In the genomic region with DNA sequence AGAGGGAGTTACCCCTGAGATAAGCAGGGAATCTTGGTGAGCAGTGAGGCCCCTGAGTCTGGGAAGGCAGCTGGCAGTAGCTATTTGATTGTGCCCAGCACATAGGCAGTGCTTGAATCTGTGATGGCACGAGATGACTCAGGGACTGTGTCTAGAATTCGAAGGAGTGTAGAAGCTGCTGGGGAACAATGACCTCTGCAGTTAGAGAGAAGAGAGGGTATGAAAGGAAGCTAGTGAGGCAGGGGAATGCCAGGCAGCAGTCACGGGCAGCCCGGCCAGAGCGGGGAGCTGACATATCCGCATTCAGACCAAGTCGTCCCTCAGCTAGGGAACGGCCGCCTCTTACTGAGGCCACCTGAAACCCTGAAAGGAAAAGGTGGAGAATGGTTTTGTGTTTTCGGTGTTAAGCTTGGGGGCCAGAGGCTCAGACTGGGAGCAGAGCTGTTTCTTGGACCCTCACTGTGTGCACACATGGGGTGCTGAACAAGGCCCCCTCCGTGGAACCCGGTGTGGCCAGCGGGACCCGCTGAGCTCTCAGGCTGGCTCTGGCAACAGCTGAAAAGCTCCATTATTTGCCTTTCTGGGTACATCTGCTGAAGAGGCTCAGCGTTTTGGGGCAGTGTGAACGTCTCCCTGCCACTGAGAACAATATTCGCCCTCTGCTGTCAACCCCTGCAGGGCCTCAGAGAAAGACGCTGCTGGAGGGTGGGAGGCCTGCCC, we compare ENCODE assay signal across 24 cellular contexts. TPM values are rescaled to one million over a fixed set of nuclear protein-coding genes. Genes with fewer than 3 reads are reported as not detected.
DNase-seq lines count a peak whose midpoint lies in the region; ATAC-seq, FAIRE-seq and TF ChIP-seq lines count a peak whose summit lies in the region.
"Had no signal": no experiment of that assay in that cellular context is flagged by ENCODE, and none has a peak within 500 bp of the region (broad histone marks: within the 10 kb centered on the region; RNA-seq: fewer than 3 reads in every experiment).

No MANE protein-coding gene starts in this region.

- H3K4me1 Mint-ChIP-seq in Calu3 (ENCODE audit: low read depth, unreplicated experiment) (peaks cover 15% of the 10 kb centered on the region), WTC11 (peaks cover 5% of the 10 kb centered on the region; the same call in 1 of the 2 replicates)
- H3K4me1 Mint-ChIP-seq: activated naive CD8-positive, alpha-beta T cell treated with anti-CD3 and anti-CD28 coated beads, Interleukin-2, amount 10 ng/mL, durations not matched to agents 7 days and 5 days; memory B cell had no signal

- H3K27ac ChIP-seq in GM12878 (ENCODE audit: control insufficient read depth, insufficient read depth) = no peak overlapping the region
- H3K27ac ChIP-seq: PC-9, SK-N-MC, thoracic aorta had no signal

- H3K4me3 ChIP-seq in GM12878 = no peak overlapping the region
- H3K4me3 ChIP-seq: PC-9, SK-N-MC, thoracic aorta had no signal

- H3K79me2 ChIP-seq in GM12878 (ENCODE audit: control insufficient read depth, insufficient read depth, low read length) = no peaks in the 10 kb centered on the region

- H3K27ac Mint-ChIP-seq in Calu3 (ENCODE audit: unreplicated experiment) (peak overlapping the region; percentile 50), WTC11 (no peak overlapping the region)
- H3K27ac Mint-ChIP-seq: activated B cell treated with CpG ODN at 0.5 μM for 24 hours; activated naive CD8-positive, alpha-beta T cell treated with anti-CD3 and anti-CD28 coated beads, Interleukin-2, amount 10 ng/mL, durations not matched to agents 7 days and 5 days; CD4-positive, alpha-beta T cell; HFFc6; memory B cell; natural killer cell; T-helper 2 cell treated with Interferon-gamma antibody and Interleukin-4, amounts not matched to agents 5 μg/mL and 100 μg/mL, for 36 hours had no signal

- H3K9me3 Mint-ChIP-seq in Calu3 (ENCODE audit: low read depth, unreplicated experiment) = no peaks in the 10 kb centered on the region
- H3K9me3 Mint-ChIP-seq in WTC11 = peaks cover 3% of the 10 kb centered on the region; the same call in 1 of the 2 replicates
- H3K9me3 Mint-ChIP-seq: activated B cell treated with CpG ODN at 0.5 μM for 24 hours; activated naive CD8-positive, alpha-beta T cell treated with anti-CD3 and anti-CD28 coated beads, Interleukin-2, amount 10 ng/mL, durations not matched to agents 7 days and 5 days; CD4-positive, alpha-beta T cell; HFFc6; memory B cell; natural killer cell; T-helper 2 cell treated with Interferon-gamma antibody and Interleukin-4, amounts not matched to agents 5 μg/mL and 100 μg/mL, for 36 hours had no signal

- intact Hi-C loops in Calu3 (cut with micrococcal nuclease; ENCODE audit: unreplicated experiment) (no loop called here), GM12878 (cut with micrococcal nuclease; ENCODE audit: unreplicated experiment) (no loop called here)

- no peak for TF ChIP-seq RAD21 in GM12878 (IDR thresholded peaks at IDR 0.05; ENCODE audit: insufficient read depth, low read depth, low read length)

- H4K20me1 ChIP-seq in GM12878 (ENCODE audit: control insufficient read depth, insufficient read depth) = no peaks in the 10 kb centered on the region

- POLR2A ChIA-PET in GM12878 (lab: Charles Lee) (no interaction called here), WTC11 (lab: Charles Lee) (no interaction called here)

- BruUV-seq in Calu3 (replicated peaks; lab: Mats Ljungman, UMichigan) = no TSS peak
- no TSS peak for BruUV-seq in GM12878 (replicated peaks; lab: Mats Ljungman, UMichigan)

- no peak overlapping the region for H2AFZ ChIP-seq in GM12878 (ENCODE audit: control insufficient read depth, low read depth, low read length)
- H2AFZ ChIP-seq: PC-9 had no signal

- 54% methylated on average over 18 of the region's 18 CpGs for WGBS in GM12878 (ENCODE audit: insufficient coverage, insufficient replicate concordance, low lambda C conversion rate, missing lambda C conversion rate)

- no peak for TF ChIP-seq POLR2A in GM12878 (IDR thresholded peaks at IDR 0.05; ENCODE audit: low read depth, low read length)

- in situ Hi-C loops in GM12878 (cut with MboI) = loop anchor here (5.0 kb wide), 1 partner anchor 67 kb away; no protein-coding TSS in a partner anchor

- no peak overlapping the region for H3K9ac ChIP-seq in GM12878 (ENCODE audit: control insufficient read depth, insufficient read depth, low read length)

- peaks cover 14% of the 10 kb centered on the region for H3K27me3 Mint-ChIP-seq in Calu3 (ENCODE audit: unreplicated experiment)
- no peaks in the 10 kb centered on the region for H3K27me3 Mint-ChIP-seq in WTC11 (ENCODE audit: low read depth)

- peaks cover 0 to 1% of the 10 kb centered on the region in 2 experiments; a peak in 2 of 4 replicates for H3K27me3 ChIP-seq in GM12878 (replicated peaks in 1 of 2; ENCODE audit: control insufficient read depth in 2 of 2, insufficient read depth in 2 of 2, low read length in 1 of 2)

- H3K9me3 ChIP-seq in GM12878 (replicated peaks; ENCODE audit: control insufficient read depth, insufficient read depth, low read length) = no peaks in the 10 kb centered on the region
- H3K9me3 ChIP-seq: thoracic aorta had no signal

- no peaks in the 10 kb centered on the region for H3K36me3 ChIP-seq in GM12878 (ENCODE audit: control insufficient read depth in 2 of 2, insufficient read depth in 2 of 2, low read length in 1 of 2)
- H3K36me3 ChIP-seq: thoracic aorta had no signal

- H3K4me2 ChIP-seq in GM12878 (ENCODE audit: control insufficient read depth, insufficient read depth) = no peak overlapping the region
- H3K4me2 ChIP-seq: PC-9 had no signal

- FAIRE-seq in GM12878 (lab: Jason Lieb, UNC) (no peak), GM19239 (lab: Jason Lieb, UNC) (no peak)
- FAIRE-seq: keratinocyte had no signal

- CTCF ChIA-PET in Calu3 (lab: Charles Lee) = interaction anchor here (0.5 to 1.4 kb wide), 3 partner anchors 45 to 81 kb away, joined by 3 read pairs; no protein-coding TSS in a partner anchor
- CTCF ChIA-PET in GM12878 (lab: Yijun Ruan, JAX) = interaction anchor here (1.1 to 11.5 kb wide), 2 partner anchors 29 to 70 kb away, joined by 3 to 265 read pairs; no protein-coding TSS in a partner anchor
- CTCF ChIA-PET in WTC11 (lab: Charles Lee) = interaction anchor here (0.7 to 1.6 kb wide), 8 partner anchors 26 to 74 kb away, joined by 3 to 8 read pairs (median 4); no protein-coding TSS in a partner anchor

- RAD21 ChIA-PET in GM12878 (lab: Charles Lee; ENCODE audit: unreplicated experiment) = interaction anchor here (0.9 kb wide), 1 partner anchor 72 kb away, joined by 5 read pairs; no protein-coding TSS in a partner anchor

- DNase-seq in Calu3 = no peak
- DNase-seq in GM12878 (ENCODE audit: low read depth, low spot score) = no peak
- peak; percentile 76 to 78 for DNase-seq in hippocampal formation (lab: John Stamatoyannopoulos, UW)
- DNase-seq in pons (ENCODE audit: low spot score) = peak; percentile 94
- no peak for DNase-seq in GM19239 (ENCODE audit: insufficient read length, low spot score)
- DNase-seq in WTC11 (ENCODE audit: low spot score) = no peak
- DNase-seq: activated B cell treated with CpG ODN at 0.5 μM for 24 hours; activated CD8-positive, alpha-beta memory T cell treated with anti-CD3 and anti-CD28 coated beads for 24 hours; activated naive CD8-positive, alpha-beta T cell treated with anti-CD3 and anti-CD28 coated beads, Interleukin-2, amount 10 ng/mL, durations not matched to agents 7 days and 5 days; CD4-positive, alpha-beta T cell; DMS79 treated with DMSO at 0.1 percent for 48 hours; HFFc6; natural killer cell; NCI-H1436 treated with DMSO at 0.1 percent for 48 hours; NCI-H82; PC-9; stimulated activated CD8-positive, alpha-beta memory T cell treated with anti-CD3 and anti-CD28 coated beads, Interleukin-4, amount 100 ng/mL, for 48 hours had no signal

- no peak for TF ChIP-seq CTCF in Calu3 (IDR thresholded peaks at IDR 0.05; ENCODE audit: unreplicated experiment)
- TF ChIP-seq CTCF in GM12878 (IDR thresholded peaks at IDR 0.05 in 2 of 3, conservative IDR thresholded peaks at IDR 0.05 in 1 of 3; ENCODE audit: control insufficient read depth in 2 of 3, extremely low read depth in 1 of 3, insufficient read depth in 1 of 3, low read depth in 3 of 3, low read length in 3 of 3) = no peak; a peak in 1 of 6 replicates
- TF ChIP-seq CTCF in WTC11 (IDR thresholded peaks at IDR 0.05) = no peak

- TF ChIP-seq EP300 in GM12878 (IDR thresholded peaks at IDR 0.05; ENCODE audit: borderline replicate concordance in 1 of 2, control insufficient read depth in 1 of 2, low read depth in 2 of 2, low read length in 2 of 2) = no peak

- SMC1A ChIA-PET in GM12878 (lab: Charles Lee; ENCODE audit: uncharacterized antibody, unreplicated experiment) = interaction anchor here (0.6 to 1.2 kb wide), 4 partner anchors 13 to 72 kb away, joined by 3 to 5 read pairs (median 3); no protein-coding TSS in a partner anchor

- no peaks in the 10 kb centered on the region for H3K36me3 Mint-ChIP-seq in Calu3 (ENCODE audit: insufficient read depth, unreplicated experiment)
- no peaks in the 10 kb centered on the region for H3K36me3 Mint-ChIP-seq in WTC11
- H3K36me3 Mint-ChIP-seq: activated naive CD8-positive, alpha-beta T cell treated with anti-CD3 and anti-CD28 coated beads, Interleukin-2, amount 10 ng/mL, durations not matched to agents 7 days and 5 days; memory B cell; natural killer cell had no signal

- H3K4me1 ChIP-seq in GM12878 (ENCODE audit: control insufficient read depth, insufficient read depth, low read length) = no peaks in the 10 kb centered on the region

- ATAC-seq in GM12878 (peak; percentile 28), GM21367 (IDR thresholded peaks at IDR 0.05; ENCODE audit: unreplicated experiment) (no peak), GM19351 (IDR thresholded peaks at IDR 0.05; ENCODE audit: unreplicated experiment) (no peak), WTC11 (no peak)
- ATAC-seq: natural killer cell had no signal

- H3K4me3 Mint-ChIP-seq in Calu3 (ENCODE audit: low read depth, unreplicated experiment) (no peak overlapping the region), WTC11 (no peak overlapping the region)
- H3K4me3 Mint-ChIP-seq: activated B cell treated with CpG ODN at 0.5 μM for 24 hours; activated naive CD8-positive, alpha-beta T cell treated with anti-CD3 and anti-CD28 coated beads, Interleukin-2, amount 10 ng/mL, durations not matched to agents 7 days and 5 days; CD4-positive, alpha-beta T cell; HFFc6; memory B cell; natural killer cell; T-helper 2 cell treated with Interferon-gamma antibody and Interleukin-4, amounts not matched to agents 5 μg/mL and 100 μg/mL, for 36 hours had no signal

RNA-seq across cellular contexts. Expression of gene ARHGEF4, which starts 32.9 kb away (rescaled TPM):
- total RNA-seq in Calu3 (2022) = 5.9 and 8.8 TPM in 2 replicates
- 15.4 and 16.4 TPM in 2 replicates for total RNA-seq in GM12878 (2013; cell fraction: nucleolus; rRNA removed)
- not detected in 2 replicates for total RNA-seq in GM12878 (2014; rRNA removed)
- total RNA-seq in GM12878 (2014; rRNA removed; fragmentation: Illumina TruSeq; extraction: Trizol) = not detected in 2 replicates
- total RNA-seq in GM12878 (2021) = 0.21 TPM in 2 replicates
- polyA plus RNA-seq in GM12878 (2011; ENCODE audit: low read depth) = not detected
- 0.04 and 0.12 TPM in 2 replicates for polyA plus RNA-seq in GM12878 (2011; rRNA removed)
- polyA plus RNA-seq in GM12878 (2011; cell fraction: cytosol; rRNA removed) = 0.15 and 0.16 TPM in 2 replicates
- 1.2 and 1.8 TPM in 2 replicates for polyA plus RNA-seq in GM12878 (2011; cell fraction: nucleus; rRNA removed)
- 0.04 and 0.11 TPM in 2 replicates for polyA plus RNA-seq in GM12878 (2012)
- 0.06 TPM in 1 of 2 replicates, not detected in the other for polyA plus RNA-seq in GM12878 (2014; fragmentation: Illumina TruSeq; extraction: Trizol)
- under 1 TPM in 1 of 2 experiments, not detected in 1; 0.02 TPM for polyA plus RNA-seq in GM12878 (2014; fragmentation: Nextera tagmentation; extraction: Ambion mirVana)
- polyA plus RNA-seq in GM12878 (2014; rRNA removed) = not detected in 2 replicates
- under 1 TPM in 1 of 2 experiments, not detected in 1; 0.24 TPM for polyA plus RNA-seq in GM12878 (2016; fragmentation: Nextera tagmentation; extraction: Ambion mirVana)
- polyA minus RNA-seq in GM12878 (2011; rRNA and poly(A)+ RNA removed) = 0.41 and 0.66 TPM in 2 replicates
- polyA minus RNA-seq in GM12878 (2011; cell fraction: cytosol; rRNA and poly(A)+ RNA removed) = 0.42 TPM in 1 of 2 replicates, not detected in the other
- polyA minus RNA-seq in GM12878 (2011; cell fraction: nucleus; rRNA and poly(A)+ RNA removed) = 0.60 and 0.77 TPM in 2 replicates
- 18.1 to 21.8 TPM (median 19.5 TPM) in 3 replicates for total RNA-seq in WTC11 (2021)

Comparison
In these comparisons a context has a peak if more than half of its experiments do, and no peak if none do; other contexts are left out.
1. DNase-seq: peak in hippocampal formation (2 of 2) and pons (single experiment); none in Calu3 (single experiment), GM12878 (single experiment), GM19239 (single experiment) and WTC11 (single experiment).